ENCODE assay signal across 8 cellular contexts in genomic region chrX:46574941-46575381, GRCh38. TPM values are rescaled to one million over a fixed set of nuclear protein-coding genes. Genes with fewer than 3 reads are reported as not detected.
DNase-seq lines count a peak whose midpoint lies in the region; ATAC-seq, FAIRE-seq and TF ChIP-seq lines count a peak whose summit lies in the region.

No MANE protein-coding gene starts in this region.

- ATAC-seq in activated CD4-positive, CD25-positive, alpha-beta regulatory T cell treated with anti-CD3 and anti-CD28 coated beads, Interleukin-2, amount 50 U/mL, for 24 hours = peak; percentile 6 to 14

- peak overlapping the region; percentile 76 for H3K4me2 ChIP-seq in endothelial cell of umbilical vein (ENCODE audit: insufficient read depth, low read length)

- peaks cover 3% of the 10 kb centered on the region for H3K79me2 ChIP-seq in endothelial cell of umbilical vein (ENCODE audit: control insufficient read depth, insufficient read depth, low read length)

- H3K27ac Mint-ChIP-seq in nephron progenitor cell = no peak overlapping the region

- peaks cover 18% of the 10 kb centered on the region for H3K27me3 ChIP-seq in HUES6 (ENCODE audit: control insufficient read depth, insufficient read depth, low read length)
- no peaks in the 10 kb centered on the region for H3K27me3 ChIP-seq in endothelial cell of umbilical vein (ENCODE audit: control insufficient read depth in 2 of 2, insufficient read depth in 2 of 2, low read length in 2 of 2)

- H3K9ac ChIP-seq in HUES6 (ENCODE audit: low read length) = peak overlapping the region; percentile 70
- no peak overlapping the region for H3K9ac ChIP-seq in endothelial cell of umbilical vein (replicated peaks; ENCODE audit: extremely low read depth, insufficient read depth, low read length)

- POLR2A ChIA-PET in endothelial cell of umbilical vein (lab: Charles Lee) = no interaction called here

- TF ChIP-seq CTCF in GM12875 (IDR thresholded peaks at IDR 0.05; ENCODE audit: borderline replicate concordance, insufficient read depth, low read depth, low read length) = peak; percentile 17; the same call in 1 of the 2 replicates
- TF ChIP-seq CTCF in endothelial cell of umbilical vein (IDR thresholded peaks at IDR 0.05; ENCODE audit: extremely low read depth in 1 of 2, insufficient read depth in 1 of 2, low read depth in 1 of 2, low read length in 2 of 2) = no peak
- no peak for TF ChIP-seq CTCF in nephron progenitor cell (IDR thresholded peaks at IDR 0.05)

- peaks cover 22% of the 10 kb centered on the region for H3K4me1 Mint-ChIP-seq in nephron progenitor cell

- H3K9me3 ChIP-seq in HUES6 (ENCODE audit: control insufficient read depth, insufficient read depth, low read depth, low read length) (no peaks in the 10 kb centered on the region), endothelial cell of umbilical vein (replicated peaks; ENCODE audit: control insufficient read depth, insufficient read depth, low read length) (no peaks in the 10 kb centered on the region)

- no TSS peak for BruUV-seq in endothelial cell of umbilical vein (replicated peaks; lab: Mats Ljungman, UMichigan)

- peaks cover 46% of the 10 kb centered on the region for H3K9me3 Mint-ChIP-seq in nephron progenitor cell

- H2AFZ ChIP-seq in endothelial cell of umbilical vein (ENCODE audit: low read depth, low read length) = peak overlapping the region; percentile 48

- CTCF ChIA-PET in endothelial cell of umbilical vein (lab: Charles Lee) = interaction anchor here (0.8 to 4.0 kb wide), 2 partner anchors 24 to 67 kb away, joined by 4 to 11 read pairs; no protein-coding TSS in a partner anchor

- H3K4me3 ChIP-seq in GM12875 (ENCODE audit: low read depth, low read length) (peak overlapping the region; percentile 72), HUES6 (ENCODE audit: low read depth, low read length) (peak overlapping the region; percentile 72), endothelial cell of umbilical vein (replicated peaks in 1 of 3; ENCODE audit: insufficient read depth in 1 of 3, low read depth in 1 of 3, low read length in 3 of 3) (peak overlapping the region; percentile 48 to 67 (median 61))

- peaks cover 11% of the 10 kb centered on the region for H3K27me3 Mint-ChIP-seq in nephron progenitor cell (ENCODE audit: low read depth, poor library complexity)

- FAIRE-seq in endothelial cell of umbilical vein (lab: Jason Lieb, UNC) = no peak

- H3K36me3 Mint-ChIP-seq in nephron progenitor cell (ENCODE audit: low read depth) = no peaks in the 10 kb centered on the region

- DNase-seq in endothelial cell of umbilical vein (ENCODE audit: low read depth, low spot score) (peak; percentile 26), nephron progenitor cell (peak; percentile 44), NCI-H226 (no peak), SIG-M5 treated with dmso at 0.1 percent for 504 hours (lab: John Stamatoyannopoulos, UW; ENCODE audit: unreplicated experiment) (no peak), OCI-M2 (lab: John Stamatoyannopoulos, UW; ENCODE audit: unreplicated experiment) (no peak)

- no peak overlapping the region for H3K4me3 Mint-ChIP-seq in nephron progenitor cell

- no peaks in the 10 kb centered on the region for H3K9me1 ChIP-seq in endothelial cell of umbilical vein (replicated peaks; ENCODE audit: control insufficient read depth, extremely low read depth, insufficient read depth, low read length)

- H3K27ac ChIP-seq in HUES6 (ENCODE audit: low read depth, low read length) = no peak overlapping the region
- no peak overlapping the region for H3K27ac ChIP-seq in endothelial cell of umbilical vein (ENCODE audit: insufficient read depth, low read depth, low read length)

- H3K4me1 ChIP-seq in HUES6 (ENCODE audit: control insufficient read depth, insufficient read depth, low read length) (peaks cover 38% of the 10 kb centered on the region), endothelial cell of umbilical vein (ENCODE audit: control insufficient read depth, extremely low read depth, insufficient read depth, low read length) (peaks cover 30% of the 10 kb centered on the region)

- H3K36me3 ChIP-seq in HUES6 (ENCODE audit: control insufficient read depth, insufficient read depth, low read length) (peaks cover 14% of the 10 kb centered on the region; the same call in 1 of the 2 replicates), endothelial cell of umbilical vein (ENCODE audit: control insufficient read depth in 2 of 2, extremely low read depth in 1 of 2, insufficient read depth in 2 of 2, low read length in 2 of 2) (no peaks in the 10 kb centered on the region)

- no peak for TF ChIP-seq POLR2A in endothelial cell of umbilical vein (IDR thresholded peaks at IDR 0.05; ENCODE audit: low read depth, low read length)

- no peaks in the 10 kb centered on the region for H4K20me1 ChIP-seq in endothelial cell of umbilical vein (replicated peaks; ENCODE audit: control insufficient read depth, extremely low read depth, insufficient read depth, low read length)

- dilution Hi-C loops in endothelial cell of umbilical vein (cut with MboI; ENCODE audit: extremely low pct_ligation_motif_present, low sequenced_read_pairs) = no loop called here

- intact Hi-C loops in endothelial cell of umbilical vein (cut with micrococcal nuclease) = loop anchor here (1.0 to 10.0 kb wide), 2 partner anchors 51 to 220 kb away; no protein-coding TSS in a partner anchor

TF ChIP-seq in endothelial cell of umbilical vein, 7 proteins besides CTCF, POLR2A, EP300 and RAD21:
- no peak for TF ChIP-seq GATA2 (IDR thresholded peaks at IDR 0.05; ENCODE audit: insufficient read depth, insufficient read length, low read depth, low read length)
- no peak for TF ChIP-seq JUN (IDR thresholded peaks at IDR 0.05; ENCODE audit: borderline replicate concordance, insufficient read depth, insufficient read length, low read depth)
- TF ChIP-seq MAX (IDR thresholded peaks at IDR 0.05; ENCODE audit: insufficient read depth, insufficient read length) = no peak
- no peak for TF ChIP-seq MYC (IDR thresholded peaks at IDR 0.05; ENCODE audit: low read depth, low read length)
- TF ChIP-seq FOS (IDR thresholded peaks at IDR 0.05; ENCODE audit: borderline replicate concordance, insufficient read depth, low read length) = no peak
- TF ChIP-seq POLR2AphosphoS5 (IDR thresholded peaks at IDR 0.05; ENCODE audit: insufficient read depth, low read depth, low read length) = no peak
- TF ChIP-seq EZH2 (IDR thresholded peaks at IDR 0.05; ENCODE audit: borderline replicate concordance, low read depth, low read length, severe bottlenecking) = no peak

RNA-seq across cellular contexts. Expression of gene CHST7, which starts 1.4 kb away (rescaled TPM):
- 9.8 and 11.2 TPM in 2 replicates for total RNA-seq in endothelial cell of umbilical vein
- 4.5 and 5.2 TPM in 2 replicates for polyA plus RNA-seq in endothelial cell of umbilical vein
- 2.5 and 3.7 TPM in 2 replicates for polyA plus RNA-seq in endothelial cell of umbilical vein (2011; cell fraction: cytosol; rRNA removed)
- 1.2 and 1.6 TPM in 2 replicates for polyA plus RNA-seq in endothelial cell of umbilical vein (2011; cell fraction: nucleus; rRNA removed)
- polyA plus RNA-seq in endothelial cell of umbilical vein (2012) = 5.2 and 9.5 TPM in 2 replicates
- 2.3 and 3.7 TPM in 2 replicates for polyA minus RNA-seq in endothelial cell of umbilical vein
- polyA minus RNA-seq in endothelial cell of umbilical vein (2011; cell fraction: cytosol; rRNA and poly(A)+ RNA removed) = 0.51 TPM
- polyA minus RNA-seq in endothelial cell of umbilical vein (2011; cell fraction: nucleus; rRNA and poly(A)+ RNA removed) = 1.9 and 3.0 TPM in 2 replicates

RNA-seq across cellular contexts. Expression of gene ZNF674, which starts 29.7 kb away (rescaled TPM):
- total RNA-seq in endothelial cell of umbilical vein = 5.7 and 6.7 TPM in 2 replicates
- polyA plus RNA-seq in endothelial cell of umbilical vein = 2.3 and 2.5 TPM in 2 replicates
- 2.0 and 2.4 TPM in 2 replicates for polyA plus RNA-seq in endothelial cell of umbilical vein (2011; cell fraction: cytosol; rRNA removed)
- 7.8 TPM in 2 replicates for polyA plus RNA-seq in endothelial cell of umbilical vein (2011; cell fraction: nucleus; rRNA removed)
- polyA plus RNA-seq in endothelial cell of umbilical vein (2012) = 2.7 and 3.3 TPM in 2 replicates
- polyA minus RNA-seq in endothelial cell of umbilical vein = 10.4 and 10.9 TPM in 2 replicates
- 3.5 TPM for polyA minus RNA-seq in endothelial cell of umbilical vein (2011; cell fraction: cytosol; rRNA and poly(A)+ RNA removed)
- 10.9 and 11.3 TPM in 2 replicates for polyA minus RNA-seq in endothelial cell of umbilical vein (2011; cell fraction: nucleus; rRNA and poly(A)+ RNA removed)

Comparison
In these comparisons a context has a peak if more than half of its experiments do, and no peak if none do; other contexts are left out.
1. DNase-seq: peak in endothelial cell of umbilical vein (single experiment) and nephron progenitor cell (single experiment); none in NCI-H226 (single experiment), SIG-M5 treated with dmso at 0.1 percent for 504 hours (single experiment) and OCI-M2 (single experiment).
2. Peak in every context shown above with its lines, with median percentiles within 50 percentile points of each other: H3K4me3 ChIP-seq.